18 cellular contexts compared by ENCODE assay signal in genomic region chr12:22712083-22712482, GRCh38.
DNase-seq lines count a peak whose midpoint lies in the region; ATAC-seq and TF ChIP-seq lines count a peak whose summit lies in the region.
"Had no signal": no experiment of that assay in that cellular context is flagged by ENCODE, and none has a peak within 500 bp of the region (broad histone marks: within the 10 kb centered on the region; RNA-seq: fewer than 3 reads in every experiment).

No MANE protein-coding gene starts in this region.

- no peaks in the 10 kb centered on the region for H4K20me1 ChIP-seq in BLaER1 treated with 17β-estradiol and CSF1 and Interleukin-3, amounts not matched to agents 10 nM and 100 nM
- H4K20me1 ChIP-seq in PC-9 (ENCODE audit: insufficient read depth): no peaks in the 10 kb centered on the region

- H3K27me3 ChIP-seq in BLaER1 treated with 17β-estradiol and CSF1 and Interleukin-3, amounts not matched to agents 10 nM and 100 nM: no peaks in the 10 kb centered on the region
- H3K27me3 ChIP-seq in PC-9 (ENCODE audit: insufficient read depth, low read depth) (peaks cover 9% of the 10 kb centered on the region; the same call in 1 of the 2 replicates), esophagus muscularis mucosa (no peaks in the 10 kb centered on the region)

- POLR2A ChIA-PET in PC-9 (lab: Charles Lee; ENCODE audit: unreplicated experiment): no interaction called here

- BruUV-seq in PC-9 (replicated peaks; lab: Mats Ljungman, UMichigan): no TSS peak

- peak overlapping the region in 9 of 11 experiments; percentile 1 to 62 (median 39); a peak in 14 of 22 replicates for H3K4me2 ChIP-seq in BLaER1 treated with 17β-estradiol and CSF1 and Interleukin-3, amounts not matched to agents 10 nM and 100 nM
- H3K4me2 ChIP-seq in PC-9: no peak overlapping the region

- H3F3A ChIP-seq in PC-9 (ENCODE audit: insufficient read depth, low read depth): no peaks in the 10 kb centered on the region

- H3K4me1 ChIP-seq in BLaER1 treated with 17β-estradiol and CSF1 and Interleukin-3, amounts not matched to agents 10 nM and 100 nM: peaks cover 0 to 12% (median 8%) of the 10 kb centered on the region in 10 experiments; a peak in 14 of 20 replicates
- H3K4me1 ChIP-seq in PC-9 (replicated peaks; ENCODE audit: insufficient read depth) (no peaks in the 10 kb centered on the region), esophagus muscularis mucosa (peaks cover 0 to 8% (median 3%) of the 10 kb centered on the region in 4 donors)
- H3K4me1 ChIP-seq: HAP-1 had no signal

- 0 out of 22 replicates have a peak, but pooled peaks cover 0 to 3% (median 0%) of the 10 kb centered on the region in 11 experiments for H3K9me3 ChIP-seq in BLaER1 treated with 17β-estradiol and CSF1 and Interleukin-3, amounts not matched to agents 10 nM and 100 nM (replicated peaks in 1 of 11)
- H3K9me3 ChIP-seq in PC-9 (ENCODE audit: insufficient read depth, low read depth) (no peaks in the 10 kb centered on the region), esophagus muscularis mucosa (no peaks in the 10 kb centered on the region)
- H3K9me3 ChIP-seq: HAP-1 had no signal

- peak overlapping the region; percentile 48; the same call in 1 of the 2 replicates for H2AFZ ChIP-seq in PC-9
- H2AFZ ChIP-seq: GM23248 had no signal

- CTCF ChIA-PET in PC-9 (lab: Charles Lee): no interaction called here

- H3K27me3 Mint-ChIP-seq in progenitor cell of endocrine pancreas: no peaks in the 10 kb centered on the region

- H3K27ac ChIP-seq in BLaER1 treated with 17β-estradiol and CSF1 and Interleukin-3, amounts not matched to agents 10 nM and 100 nM: no peak overlapping the region
- no peak overlapping the region for H3K27ac ChIP-seq in PC-9
- no peak overlapping the region for H3K27ac ChIP-seq in esophagus muscularis mucosa (replicated peaks in 1 of 4)
- H3K27ac ChIP-seq: GM23248 had no signal

- no peaks in the 10 kb centered on the region; the same call in 1 of the 2 replicates for H3K9me2 ChIP-seq in PC-9 (ENCODE audit: insufficient read depth)

- no peak overlapping the region for H3K9ac ChIP-seq in BLaER1 treated with 17β-estradiol and CSF1 and Interleukin-3, amounts not matched to agents 10 nM and 100 nM
- H3K9ac ChIP-seq: GM23248 had no signal

- ATAC-seq in sciatic nerve: no peak

- TF ChIP-seq CTCF in PC-9 (conservative IDR thresholded peaks at IDR 0.05): no peak
- no peak for TF ChIP-seq CTCF in esophagus muscularis mucosa (IDR thresholded peaks at IDR 0.05)
- no peak for TF ChIP-seq CTCF in progenitor cell of endocrine pancreas (IDR thresholded peaks at IDR 0.05; ENCODE audit: unreplicated experiment)

- no peak for DNase-seq in PC-9
- DNase-seq in esophagus muscularis mucosa (ENCODE audit: extremely low spot score): peak; percentile 60
- no peak for DNase-seq in progenitor cell of endocrine pancreas (ENCODE audit: low spot score, unreplicated experiment)
- DNase-seq in EL: no peak
- no peak for DNase-seq in stimulated activated CD4-positive, alpha-beta T cell treated with anti-CD3 and anti-CD28 coated beads, Interleukin-2, amount 100 ng/mL, for 48 hours
- no peak for DNase-seq in DMS53 (lab: John Stamatoyannopoulos, UW)
- DNase-seq in sciatic nerve (ENCODE audit: low spot score): no peak
- DNase-seq: 8988T; C1 segment of cervical spinal cord; CD4-positive, CD25-positive, alpha-beta regulatory T cell; CD8-positive, alpha-beta memory T cell; COR-L47; DMS 273 treated with DMSO at 0.1 percent for 48 hours; GDM1; GM23248; IMR-90 had no signal

- intact Hi-C loops in PC-9 (cut with micrococcal nuclease; ENCODE audit: unreplicated experiment) (no loop called here), esophagus muscularis mucosa (cut with DNase I) (no loop called here), sciatic nerve (cut with DNase I) (no loop called here)

- WGBS in esophagus muscularis mucosa: 95% methylated on average over 7 of the region's 7 CpGs

- no peaks in the 10 kb centered on the region for H3K36me3 ChIP-seq in BLaER1 treated with 17β-estradiol and CSF1 and Interleukin-3, amounts not matched to agents 10 nM and 100 nM
- no peaks in the 10 kb centered on the region for H3K36me3 ChIP-seq in PC-9 (ENCODE audit: low read depth)
- H3K36me3 ChIP-seq in esophagus muscularis mucosa: no peaks in the 10 kb centered on the region
- H3K36me3 ChIP-seq: HAP-1 had no signal

- no peaks in the 10 kb centered on the region for H3K79me2 ChIP-seq in PC-9 (ENCODE audit: low read depth)

- peak overlapping the region; percentile 0 for H3K27ac Mint-ChIP-seq in progenitor cell of endocrine pancreas
- H3K27ac Mint-ChIP-seq: CD4-positive, CD25-positive, alpha-beta regulatory T cell; CD8-positive, alpha-beta memory T cell had no signal

- no peak overlapping the region for H3K4me3 Mint-ChIP-seq in progenitor cell of endocrine pancreas (ENCODE audit: low read depth)
- H3K4me3 Mint-ChIP-seq: CD4-positive, CD25-positive, alpha-beta regulatory T cell; CD8-positive, alpha-beta memory T cell had no signal

- no peak for TF ChIP-seq POLR2A in esophagus muscularis mucosa (IDR thresholded peaks at IDR 0.05; ENCODE audit: low read depth)

- TF ChIP-seq EP300 in esophagus muscularis mucosa (IDR thresholded peaks at IDR 0.05): no peak

- no peaks in the 10 kb centered on the region for H3K36me3 Mint-ChIP-seq in progenitor cell of endocrine pancreas (ENCODE audit: insufficient read depth)
- H3K36me3 Mint-ChIP-seq: CD4-positive, CD25-positive, alpha-beta regulatory T cell; CD8-positive, alpha-beta memory T cell had no signal

- no peaks in the 10 kb centered on the region for H3K9me3 Mint-ChIP-seq in progenitor cell of endocrine pancreas (ENCODE audit: low read depth)
- H3K9me3 Mint-ChIP-seq: CD8-positive, alpha-beta memory T cell had no signal

- no peak overlapping the region for H3K4me3 ChIP-seq in BLaER1 treated with 17β-estradiol and CSF1 and Interleukin-3, amounts not matched to agents 10 nM and 100 nM
- H3K4me3 ChIP-seq in PC-9 (no peak overlapping the region), esophagus muscularis mucosa (no peak overlapping the region)
- H3K4me3 ChIP-seq: GM23248, HAP-1 had no signal

- H3K4me1 Mint-ChIP-seq in progenitor cell of endocrine pancreas (ENCODE audit: low read depth): no peaks in the 10 kb centered on the region
